1 cellular context compared by ENCODE assay signal in the genomic region with DNA sequence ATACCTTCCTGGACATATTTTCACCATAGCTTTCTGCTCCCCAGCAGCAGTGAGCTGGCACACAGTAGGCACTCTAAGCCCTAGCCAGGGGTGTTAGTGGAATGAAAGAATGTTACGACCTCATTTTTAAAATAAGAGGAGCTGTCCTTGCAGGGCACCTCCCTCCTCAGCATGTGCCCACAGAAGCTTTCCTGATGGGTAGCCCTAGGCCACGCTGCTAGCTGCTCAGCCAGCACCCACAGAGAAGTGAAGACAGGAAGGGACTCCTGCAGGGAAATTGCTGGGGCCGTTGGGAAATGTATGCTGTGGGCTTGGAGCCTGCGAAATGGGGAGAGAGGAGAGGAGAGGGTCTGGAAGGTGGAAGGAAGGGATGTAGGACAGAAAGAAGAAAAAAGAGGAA.
TF ChIP-seq lines count a peak whose summit lies in the region.

No MANE protein-coding gene starts in this region.

TF ChIP-seq in GM23338, 12 proteins besides CTCF, POLR2A, EP300 and RAD21 (continued from another document):
- TF ChIP-seq, protein P1, sequence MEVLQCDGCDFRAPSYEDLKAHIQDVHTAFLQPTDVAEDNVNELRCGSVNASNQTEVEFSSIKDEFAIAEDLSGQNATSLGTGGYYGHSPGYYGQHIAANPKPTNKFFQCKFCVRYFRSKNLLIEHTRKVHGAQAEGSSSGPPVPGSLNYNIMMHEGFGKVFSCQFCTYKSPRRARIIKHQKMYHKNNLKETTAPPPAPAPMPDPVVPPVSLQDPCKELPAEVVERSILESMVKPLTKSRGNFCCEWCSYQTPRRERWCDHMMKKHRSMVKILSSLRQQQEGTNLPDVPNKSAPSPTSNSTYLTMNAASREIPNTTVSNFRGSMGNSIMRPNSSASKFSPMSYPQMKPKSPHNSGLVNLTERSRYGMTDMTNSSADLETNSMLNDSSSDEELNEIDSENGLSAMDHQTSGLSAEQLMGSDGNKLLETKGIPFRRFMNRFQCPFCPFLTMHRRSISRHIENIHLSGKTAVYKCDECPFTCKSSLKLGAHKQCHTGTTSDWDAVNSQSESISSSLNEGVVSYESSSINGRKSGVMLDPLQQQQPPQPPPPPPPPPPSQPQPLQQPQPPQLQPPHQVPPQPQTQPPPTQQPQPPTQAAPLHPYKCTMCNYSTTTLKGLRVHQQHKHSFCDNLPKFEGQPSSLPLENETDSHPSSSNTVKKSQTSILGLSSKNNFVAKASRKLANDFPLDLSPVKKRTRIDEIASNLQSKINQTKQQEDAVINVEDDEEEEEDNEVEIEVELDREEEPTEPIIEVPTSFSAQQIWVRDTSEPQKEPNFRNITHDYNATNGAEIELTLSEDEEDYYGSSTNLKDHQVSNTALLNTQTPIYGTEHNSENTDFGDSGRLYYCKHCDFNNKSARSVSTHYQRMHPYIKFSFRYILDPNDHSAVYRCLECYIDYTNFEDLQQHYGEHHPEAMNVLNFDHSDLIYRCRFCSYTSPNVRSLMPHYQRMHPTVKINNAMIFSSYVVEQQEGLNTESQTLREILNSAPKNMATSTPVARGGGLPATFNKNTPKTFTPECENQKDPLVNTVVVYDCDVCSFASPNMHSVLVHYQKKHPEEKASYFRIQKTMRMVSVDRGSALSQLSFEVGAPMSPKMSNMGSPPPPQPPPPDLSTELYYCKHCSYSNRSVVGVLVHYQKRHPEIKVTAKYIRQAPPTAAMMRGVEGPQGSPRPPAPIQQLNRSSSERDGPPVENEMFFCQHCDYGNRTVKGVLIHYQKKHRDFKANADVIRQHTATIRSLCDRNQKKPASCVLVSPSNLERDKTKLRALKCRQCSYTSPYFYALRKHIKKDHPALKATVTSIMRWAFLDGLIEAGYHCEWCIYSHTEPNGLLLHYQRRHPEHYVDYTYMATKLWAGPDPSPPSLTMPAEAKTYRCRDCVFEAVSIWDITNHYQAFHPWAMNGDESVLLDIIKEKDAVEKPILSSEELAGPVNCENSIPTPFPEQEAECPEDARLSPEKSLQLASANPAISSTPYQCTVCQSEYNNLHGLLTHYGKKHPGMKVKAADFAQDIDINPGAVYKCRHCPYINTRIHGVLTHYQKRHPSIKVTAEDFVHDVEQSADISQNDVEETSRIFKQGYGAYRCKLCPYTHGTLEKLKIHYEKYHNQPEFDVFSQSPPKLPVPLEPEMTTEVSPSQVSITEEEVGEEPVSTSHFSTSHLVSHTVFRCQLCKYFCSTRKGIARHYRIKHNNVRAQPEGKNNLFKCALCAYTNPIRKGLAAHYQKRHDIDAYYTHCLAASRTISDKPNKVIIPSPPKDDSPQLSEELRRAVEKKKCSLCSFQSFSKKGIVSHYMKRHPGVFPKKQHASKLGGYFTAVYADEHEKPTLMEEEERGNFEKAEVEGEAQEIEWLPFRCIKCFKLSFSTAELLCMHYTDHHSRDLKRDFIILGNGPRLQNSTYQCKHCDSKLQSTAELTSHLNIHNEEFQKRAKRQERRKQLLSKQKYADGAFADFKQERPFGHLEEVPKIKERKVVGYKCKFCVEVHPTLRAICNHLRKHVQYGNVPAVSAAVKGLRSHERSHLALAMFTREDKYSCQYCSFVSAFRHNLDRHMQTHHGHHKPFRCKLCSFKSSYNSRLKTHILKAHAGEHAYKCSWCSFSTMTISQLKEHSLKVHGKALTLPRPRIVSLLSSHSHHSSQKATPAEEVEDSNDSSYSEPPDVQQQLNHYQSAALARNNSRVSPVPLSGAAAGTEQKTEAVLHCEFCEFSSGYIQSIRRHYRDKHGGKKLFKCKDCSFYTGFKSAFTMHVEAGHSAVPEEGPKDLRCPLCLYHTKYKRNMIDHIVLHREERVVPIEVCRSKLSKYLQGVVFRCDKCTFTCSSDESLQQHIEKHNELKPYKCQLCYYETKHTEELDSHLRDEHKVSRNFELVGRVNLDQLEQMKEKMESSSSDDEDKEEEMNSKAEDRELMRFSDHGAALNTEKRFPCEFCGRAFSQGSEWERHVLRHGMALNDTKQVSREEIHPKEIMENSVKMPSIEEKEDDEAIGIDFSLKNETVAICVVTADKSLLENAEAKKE (CRISPR knock-in tag; IDR thresholded peaks at IDR 0.05), result no peak
- no peak for TF ChIP-seq ETS1 (IDR thresholded peaks at IDR 0.05)
